Comparison of ENCODE assay signal across 21 cellular contexts in genomic region chr13:97352815-97353214, GRCh38.
"Had no signal": no experiment of that assay in that cellular context is flagged by ENCODE, and none has a peak within 500 bp of the region (broad histone marks: within the 10 kb centered on the region; RNA-seq: fewer than 3 reads in every experiment).

No MANE protein-coding gene starts in this region.

- H3K36me3 ChIP-seq: neutrophil, uterus had no signal

- DNase-seq: activated CD4-positive, alpha-beta T cell treated with anti-CD3 and anti-CD28 coated beads for 48 hours; activated CD4-positive, CD25-positive, alpha-beta regulatory T cell; activated CD8-positive, alpha-beta T cell treated with anti-CD3 and anti-CD28 coated beads for 36 hours; activated naive CD4-positive, alpha-beta T cell treated with Interleukin-2 at 50 U/mL for 16 hours; activated T-cell treated with anti-CD3 and anti-CD28 coated beads, Interleukin-2, amount 50 U/mL, for 1 hour; aorta; effector CD4-positive, alpha-beta T cell; esophagus squamous epithelium; left colon; natural killer cell; stimulated activated CD4-positive, alpha-beta T cell treated with anti-CD3 and anti-CD28 coated beads, Interleukin-4, amount 100 ng/mL, for 4 hours; T1000; uterus had no signal

- H3K4me2 ChIP-seq: hepatocyte had no signal

- H3K9me3 Mint-ChIP-seq: activated CD8-positive, alpha-beta T cell treated with anti-CD3 and anti-CD28 coated beads for 36 hours; activated T-helper 2 cell treated with anti-CD3 and anti-CD28 coated beads, Interferon-gamma antibody, Interleukin-2, Interleukin-4, amounts not matched to agents 10 μg/mL and 5 μg/mL and 100 μg/mL, durations not matched to agents 14 hours and 24 hours and 36 hours; natural killer cell; stimulated activated memory B cell treated with anti-CD40 and anti-IgM and Interleukin-4, amounts not matched to agents 10 μg/mL and 1 μg/mL and 100 μg/mL, for 72 hours had no signal

- H3K27ac ChIP-seq: esophagus squamous epithelium, hepatocyte, neutrophil, parathyroid adenoma had no signal

- H3K9me3 ChIP-seq: neutrophil, uterus had no signal

- H3K79me2 ChIP-seq: parathyroid adenoma had no signal

- H3K36me3 Mint-ChIP-seq: natural killer cell had no signal

- H3K27me3 Mint-ChIP-seq: activated CD8-positive, alpha-beta T cell treated with anti-CD3 and anti-CD28 coated beads for 36 hours; stimulated activated memory B cell treated with anti-CD40 and anti-IgM and Interleukin-4, amounts not matched to agents 10 μg/mL and 1 μg/mL and 100 μg/mL, for 72 hours had no signal

- ATAC-seq: activated CD8-positive, alpha-beta T cell treated with anti-CD3 and anti-CD28 coated beads for 36 hours; left colon; natural killer cell; sciatic nerve; stimulated activated memory B cell treated with anti-CD40 and anti-IgM and Interleukin-4, amounts not matched to agents 10 μg/mL and 1 μg/mL and 100 μg/mL, for 72 hours had no signal

- H3K4me3 ChIP-seq: coronary artery, esophagus squamous epithelium, hepatocyte, lung, uterus had no signal

- H3K4me3 Mint-ChIP-seq: activated CD8-positive, alpha-beta T cell treated with anti-CD3 and anti-CD28 coated beads for 36 hours; natural killer cell; stimulated activated memory B cell treated with anti-CD40 and anti-IgM and Interleukin-4, amounts not matched to agents 10 μg/mL and 1 μg/mL and 100 μg/mL, for 72 hours had no signal

- H3K27me3 ChIP-seq: esophagus squamous epithelium, hepatocyte, neutrophil, uterus had no signal

- H3K4me1 ChIP-seq: esophagus squamous epithelium, parathyroid adenoma, uterus had no signal

- H3K4me1 Mint-ChIP-seq: natural killer cell; stimulated activated memory B cell treated with anti-CD40 and anti-IgM and Interleukin-4, amounts not matched to agents 10 μg/mL and 1 μg/mL and 100 μg/mL, for 72 hours had no signal

- H3K27ac Mint-ChIP-seq: activated CD8-positive, alpha-beta T cell treated with anti-CD3 and anti-CD28 coated beads for 36 hours; activated T-helper 2 cell treated with anti-CD3 and anti-CD28 coated beads, Interferon-gamma antibody, Interleukin-2, Interleukin-4, amounts not matched to agents 10 μg/mL and 5 μg/mL and 100 μg/mL, durations not matched to agents 14 hours and 24 hours and 36 hours; natural killer cell; stimulated activated memory B cell treated with anti-CD40 and anti-IgM and Interleukin-4, amounts not matched to agents 10 μg/mL and 1 μg/mL and 100 μg/mL, for 72 hours had no signal

- H2AFZ ChIP-seq: hepatocyte, parathyroid adenoma had no signal
